ENCODE assay signal across 15 cellular contexts in the genomic region with DNA sequence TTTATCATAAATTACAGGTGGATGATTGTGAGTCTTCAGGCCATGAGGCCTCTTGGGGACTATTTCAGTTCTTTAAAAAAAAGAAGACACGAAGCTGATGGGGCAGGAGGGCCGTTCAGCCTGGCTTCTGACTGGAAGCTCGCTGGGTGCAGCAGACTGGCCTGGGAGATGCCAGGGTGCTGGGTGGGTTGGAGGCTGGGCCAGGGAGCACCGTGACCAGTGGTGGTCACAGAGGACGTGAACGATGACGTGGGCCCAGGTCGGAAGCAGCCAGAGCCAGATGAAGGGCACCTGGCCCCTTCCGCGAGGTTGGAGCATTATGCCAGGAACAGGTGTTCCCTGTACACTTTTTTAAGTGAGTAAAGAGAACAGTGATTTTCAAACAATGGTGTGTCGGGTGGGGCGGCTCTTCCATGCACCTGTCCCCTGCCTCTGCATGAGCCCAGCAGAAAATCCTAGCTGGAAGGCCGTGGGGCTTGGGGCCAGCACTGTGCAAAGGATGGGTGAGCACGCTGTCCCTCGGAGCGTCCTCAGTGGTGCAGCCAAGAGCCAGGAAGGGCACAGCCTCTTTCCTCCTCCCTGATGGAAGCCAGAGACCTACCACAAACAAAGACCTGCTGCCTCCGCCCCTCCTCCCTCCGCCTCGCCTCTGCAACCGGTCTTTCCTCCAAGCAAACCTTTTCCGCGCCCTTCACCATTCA.
A peak's percentile ranks its signal among the peaks of the same experiment; 100 is the strongest.
DNase-seq lines count a peak whose midpoint lies in the region; ATAC-seq and TF ChIP-seq lines count a peak whose summit lies in the region.
"Had no signal": no experiment of that assay in that cellular context is flagged by ENCODE, and none has a peak within 500 bp of the region (broad histone marks: within the 10 kb centered on the region; RNA-seq: fewer than 3 reads in every experiment).

No MANE protein-coding gene starts in this region.

- no peak overlapping the region for H3K14ac ChIP-seq in neuronal stem cell (ENCODE audit: low read length)

- ATAC-seq in naive thymus-derived CD4-positive, alpha-beta T cell: no peak
- no peak for ATAC-seq in HG02870 (IDR thresholded peaks at IDR 0.05; ENCODE audit: unreplicated experiment)

- H3K79me1 ChIP-seq in neuronal stem cell (ENCODE audit: low read depth, low read length): peaks cover 4% of the 10 kb centered on the region

- H2BK120ac ChIP-seq in neuronal stem cell (ENCODE audit: low read depth, low read length): no peak overlapping the region

- H3K27ac ChIP-seq in HEK293 (ENCODE audit: extremely low read depth, low read depth, low read length): no peak overlapping the region
- no peak overlapping the region for H3K27ac ChIP-seq in neuronal stem cell (replicated peaks; ENCODE audit: low read length)
- H3K27ac ChIP-seq in naive thymus-derived CD4-positive, alpha-beta T cell (ENCODE audit: low read depth, low read length): no peak overlapping the region
- H3K27ac ChIP-seq: ovary had no signal

- H3K9me3 Mint-ChIP-seq in brain: no peaks in the 10 kb centered on the region
- no peaks in the 10 kb centered on the region for H3K9me3 Mint-ChIP-seq in naive thymus-derived CD4-positive, alpha-beta T cell
- H3K9me3 Mint-ChIP-seq: activated naive CD8-positive, alpha-beta T cell treated with anti-CD3 and anti-CD28 coated beads, Interleukin-2, amount 10 ng/mL, durations not matched to agents 7 days and 5 days; dendritic cell treated with granulocyte-macrophage colony-stimulating factor and Interleukin-4, amounts not matched to agents 40 ng/mL and 50 ng/mL, for 4 days; stimulated activated naive CD8-positive, alpha-beta T cell treated with anti-CD3 and anti-CD28 coated beads, Interleukin-15, Interleukin-2, amounts not matched to agents 100 ng/mL and 50 ng/mL, for 24 hours had no signal

- H3K9ac ChIP-seq in neuronal stem cell (ENCODE audit: low read depth, low read length, poor library complexity): no peak overlapping the region

- H3K36me3 ChIP-seq in HEK293 (ENCODE audit: control insufficient read depth in 2 of 2, insufficient read depth in 1 of 2, low read length in 2 of 2) (no peaks in the 10 kb centered on the region), neuronal stem cell (replicated peaks in 1 of 2; ENCODE audit: control insufficient read depth in 2 of 2, insufficient read depth in 2 of 2, low read length in 2 of 2) (no peaks in the 10 kb centered on the region)
- H3K36me3 ChIP-seq in naive thymus-derived CD4-positive, alpha-beta T cell (ENCODE audit: control insufficient read depth in 2 of 3, insufficient read depth in 3 of 3, low read length in 3 of 3): peaks cover 0 to 15% (median 0%) of the 10 kb centered on the region in 3 experiments
- H3K36me3 ChIP-seq: ovary had no signal

- H2BK15ac ChIP-seq in neuronal stem cell (ENCODE audit: low read length): no peak overlapping the region

- H4K91ac ChIP-seq in neuronal stem cell (ENCODE audit: low read depth, low read length, poor library complexity): no peak overlapping the region

- peak overlapping the region; percentile 44 to 93 (median 78) for H3K27ac Mint-ChIP-seq in brain
- peak overlapping the region in 2 of 9 donors; percentile 22 to 45 for H3K27ac Mint-ChIP-seq in naive thymus-derived CD4-positive, alpha-beta T cell
- H3K27ac Mint-ChIP-seq: activated naive CD8-positive, alpha-beta T cell treated with anti-CD3 and anti-CD28 coated beads, Interleukin-2, amount 10 ng/mL, durations not matched to agents 7 days and 5 days; dendritic cell treated with granulocyte-macrophage colony-stimulating factor and Interleukin-4, amounts not matched to agents 40 ng/mL and 50 ng/mL, for 4 days; stimulated activated naive CD8-positive, alpha-beta T cell treated with anti-CD3 and anti-CD28 coated beads, Interleukin-15, Interleukin-2, amounts not matched to agents 100 ng/mL and 50 ng/mL, for 24 hours had no signal

- no peaks in the 10 kb centered on the region for H3K27me3 ChIP-seq in neuronal stem cell (ENCODE audit: control insufficient read depth in 3 of 3, insufficient read depth in 3 of 3, low read depth in 1 of 3, low read length in 3 of 3)
- no peaks in the 10 kb centered on the region for H3K27me3 ChIP-seq in naive thymus-derived CD4-positive, alpha-beta T cell (ENCODE audit: control insufficient read depth in 2 of 2, insufficient read depth in 2 of 2, low read length in 2 of 2)
- H3K27me3 ChIP-seq: ovary had no signal

- peak; percentile 82 for DNase-seq in NCI-H2107 treated with DMSO at 0.1 percent for 48 hours (lab: John Stamatoyannopoulos, UW; ENCODE audit: unreplicated experiment)
- DNase-seq in neuronal stem cell (ENCODE audit: low spot score): no peak
- no peak for DNase-seq in naive thymus-derived CD4-positive, alpha-beta T cell
- no peak for DNase-seq in EL
- DNase-seq in stimulated activated CD4-positive, alpha-beta T cell treated with anti-CD3 and anti-CD28 coated beads, Interleukin-2, amount 100 ng/mL, for 24 hours: no peak
- DNase-seq: activated CD4-positive, alpha-beta T cell treated with anti-CD3 and anti-CD28 coated beads, Interleukin-2, amount 50 U/mL, for 4 hours; activated naive CD8-positive, alpha-beta T cell treated with anti-CD3 and anti-CD28 coated beads, Interleukin-2, amount 10 ng/mL, durations not matched to agents 7 days and 5 days; stimulated activated CD4-positive, alpha-beta T cell treated with anti-CD3 and anti-CD28 coated beads, Interleukin-4, amount 100 ng/mL, for 1 hour had no signal

- no peak overlapping the region for H2AFZ ChIP-seq in neuronal stem cell (ENCODE audit: low read length)

- H3K4ac ChIP-seq in neuronal stem cell (ENCODE audit: low read length): no peak overlapping the region

- H2BK5ac ChIP-seq in neuronal stem cell (ENCODE audit: low read length): no peak overlapping the region

- H3K4me3 ChIP-seq in HEK293 (ENCODE audit: low read depth, low read length): no peak overlapping the region
- H3K4me3 ChIP-seq in neuronal stem cell (ENCODE audit: low read length in 2 of 2): no peak overlapping the region
- H3K4me3 ChIP-seq in naive thymus-derived CD4-positive, alpha-beta T cell (ENCODE audit: low read length): no peak overlapping the region
- H3K4me3 ChIP-seq: ovary, SK-N-MC had no signal

- no peak overlapping the region for H3K4me2 ChIP-seq in neuronal stem cell (ENCODE audit: insufficient read depth, low read length, poor library complexity, severe bottlenecking)

- POLR2A ChIA-PET in HEK293 (lab: Yijun Ruan, JAX): no interaction called here
- POLR2A ChIA-PET in naive thymus-derived CD4-positive, alpha-beta T cell (lab: Charles Lee): no interaction called here

- H3K23ac ChIP-seq in neuronal stem cell (ENCODE audit: low read depth, low read length, poor library complexity): no peak overlapping the region

- H3K4me1 ChIP-seq in HEK293 (ENCODE audit: control insufficient read depth, insufficient read depth, low read length) (no peaks in the 10 kb centered on the region), neuronal stem cell (ENCODE audit: control insufficient read depth in 2 of 2, insufficient read depth in 1 of 2, low read depth in 1 of 2, low read length in 2 of 2) (peaks cover 4 to 16% of the 10 kb centered on the region in 2 donors)
- H3K4me1 ChIP-seq in naive thymus-derived CD4-positive, alpha-beta T cell (ENCODE audit: control insufficient read depth in 2 of 2, insufficient read depth in 2 of 2, low read length in 2 of 2): no peaks in the 10 kb centered on the region

- no peaks in the 10 kb centered on the region for H3K27me3 Mint-ChIP-seq in brain
- H3K27me3 Mint-ChIP-seq in naive thymus-derived CD4-positive, alpha-beta T cell: no peaks in the 10 kb centered on the region
- H3K27me3 Mint-ChIP-seq: activated naive CD8-positive, alpha-beta T cell treated with anti-CD3 and anti-CD28 coated beads, Interleukin-2, amount 10 ng/mL, durations not matched to agents 7 days and 5 days; dendritic cell treated with granulocyte-macrophage colony-stimulating factor and Interleukin-4, amounts not matched to agents 40 ng/mL and 50 ng/mL, for 4 days; stimulated activated naive CD8-positive, alpha-beta T cell treated with anti-CD3 and anti-CD28 coated beads, Interleukin-15, Interleukin-2, amounts not matched to agents 100 ng/mL and 50 ng/mL, for 24 hours had no signal

- H4K8ac ChIP-seq in neuronal stem cell (ENCODE audit: low read depth, low read length): no peak overlapping the region

- intact Hi-C loops in naive thymus-derived CD4-positive, alpha-beta T cell (cut with micrococcal nuclease): no loop called here

- CTCF ChIA-PET in HEK293 (lab: Yijun Ruan, JAX): no interaction called here
- CTCF ChIA-PET in naive thymus-derived CD4-positive, alpha-beta T cell (lab: Charles Lee): interaction anchor here (0.7 kb wide), 1 partner anchor 27 kb away, joined by 3 read pairs; no protein-coding TSS in a partner anchor

- peak overlapping the region; percentile 31 for H3K18ac ChIP-seq in neuronal stem cell (ENCODE audit: low read length)

- H3K4me1 Mint-ChIP-seq in brain: peaks cover 37% of the 10 kb centered on the region
- H3K4me1 Mint-ChIP-seq in naive thymus-derived CD4-positive, alpha-beta T cell: peaks cover 0 to 15% (median 6%) of the 10 kb centered on the region in 7 donors
- H3K4me1 Mint-ChIP-seq: activated naive CD8-positive, alpha-beta T cell treated with anti-CD3 and anti-CD28 coated beads, Interleukin-2, amount 10 ng/mL, durations not matched to agents 7 days and 5 days had no signal

- no peak overlapping the region for H2BK12ac ChIP-seq in neuronal stem cell (ENCODE audit: low read length)

- H3K36me3 Mint-ChIP-seq in brain: peaks cover 8% of the 10 kb centered on the region
- H3K36me3 Mint-ChIP-seq in naive thymus-derived CD4-positive, alpha-beta T cell: peaks cover 0 to 18% (median 0%) of the 10 kb centered on the region in 5 donors
- H3K36me3 Mint-ChIP-seq: activated naive CD8-positive, alpha-beta T cell treated with anti-CD3 and anti-CD28 coated beads, Interleukin-2, amount 10 ng/mL, durations not matched to agents 7 days and 5 days had no signal

- no CpG with 5 or more reads among the region's 22 CpGs for WGBS in neuronal stem cell (ENCODE audit: extremely low coverage in 2 of 2, insufficient read length in 2 of 2, insufficient replicate concordance in 1 of 2), 2 donors

- TF ChIP-seq CTCF in HEK293 (tag by site-specific recombination; IDR thresholded peaks at IDR 0.05) (no peak), brain (conservative IDR thresholded peaks at IDR 0.05) (no peak)

- H3K4me3 Mint-ChIP-seq in brain: no peak overlapping the region
- H3K4me3 Mint-ChIP-seq in naive thymus-derived CD4-positive, alpha-beta T cell: no peak overlapping the region
- H3K4me3 Mint-ChIP-seq: activated naive CD8-positive, alpha-beta T cell treated with anti-CD3 and anti-CD28 coated beads, Interleukin-2, amount 10 ng/mL, durations not matched to agents 7 days and 5 days; dendritic cell treated with granulocyte-macrophage colony-stimulating factor and Interleukin-4, amounts not matched to agents 40 ng/mL and 50 ng/mL, for 4 days; stimulated activated naive CD8-positive, alpha-beta T cell treated with anti-CD3 and anti-CD28 coated beads, Interleukin-15, Interleukin-2, amounts not matched to agents 100 ng/mL and 50 ng/mL, for 24 hours had no signal

- H2AK5ac ChIP-seq in neuronal stem cell (ENCODE audit: low read depth, low read length): no peak overlapping the region

- no peaks in the 10 kb centered on the region for H3K9me3 ChIP-seq in HEK293 (ENCODE audit: control insufficient read depth, insufficient read depth, low read depth, low read length)
- H3K9me3 ChIP-seq in neuronal stem cell (replicated peaks in 1 of 2; ENCODE audit: control insufficient read depth in 2 of 2, insufficient read depth in 1 of 2, low read depth in 1 of 2, low read length in 2 of 2): no peaks in the 10 kb centered on the region
- H3K9me3 ChIP-seq in naive thymus-derived CD4-positive, alpha-beta T cell (ENCODE audit: control insufficient read depth in 2 of 3, low read length in 3 of 3): no peaks in the 10 kb centered on the region
- H3K9me3 ChIP-seq: ovary had no signal
